In genomic region chr5:111063709-111064322, GRCh38 we compare ENCODE assay signal across 1 cellular context.
TF ChIP-seq lines count a peak whose summit lies in the region.

No MANE protein-coding gene starts in this region.

TF ChIP-seq in WTC11, 78 proteins besides CTCF, POLR2A, EP300 and RAD21 (continued from another document):
- TF ChIP-seq FOXJ3 (CRISPR knock-in tag; IDR thresholded peaks at IDR 0.05; ENCODE audit: borderline replicate concordance) (no peak), NFYB (CRISPR knock-in tag; conservative IDR thresholded peaks at IDR 0.05; ENCODE audit: low read depth) (no peak)
